Comparison of ENCODE assay signal across 8 cellular contexts in the genomic region with DNA sequence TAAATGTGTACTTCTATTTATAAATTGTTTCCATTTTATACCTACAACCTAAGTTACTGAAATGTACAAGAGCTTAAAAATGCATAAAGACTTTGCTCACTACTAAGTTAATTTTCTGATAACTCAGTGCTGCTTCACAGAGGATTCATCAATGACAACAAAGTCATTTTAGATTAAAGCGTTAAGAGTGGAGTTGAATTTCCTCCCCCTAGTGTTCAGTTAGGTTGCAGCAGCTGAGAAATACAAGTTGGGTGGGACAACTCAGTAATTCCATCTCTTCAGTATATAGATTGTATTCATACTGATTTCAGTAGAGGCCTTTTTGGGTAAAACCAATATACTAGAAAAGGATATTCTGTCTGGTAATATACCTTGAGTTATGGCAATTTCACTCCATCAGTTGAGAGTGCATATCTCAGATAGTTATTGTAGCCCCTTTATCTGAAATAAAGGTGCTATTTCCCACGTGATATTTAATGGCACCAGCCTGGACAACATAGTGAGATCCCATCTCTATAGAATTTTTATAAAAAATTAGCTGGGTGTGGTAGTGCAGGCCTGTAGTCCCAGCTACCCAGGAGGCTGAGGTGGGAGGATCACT. TPM values are rescaled to one million over a fixed set of nuclear protein-coding genes. Genes with fewer than 3 reads are reported as not detected.
DNase-seq lines count a peak whose midpoint lies in the region; ATAC-seq and TF ChIP-seq lines count a peak whose summit lies in the region.

No MANE protein-coding gene starts in this region.

- H3K27ac ChIP-seq in right lobe of liver, result no peak overlapping the region

- no peaks in the 10 kb centered on the region for H3K9me3 ChIP-seq in right lobe of liver

- H3K4me3 ChIP-seq in right lobe of liver, result no peak overlapping the region

- ATAC-seq in GM19351 (IDR thresholded peaks at IDR 0.05; ENCODE audit: unreplicated experiment), result peak; percentile 63
- ATAC-seq in right lobe of liver, result peak; percentile 60 to 84 (median 67)
- ATAC-seq in HG03095 (IDR thresholded peaks at IDR 0.05; ENCODE audit: unreplicated experiment), result no peak
- no peak for ATAC-seq in HG03039 (IDR thresholded peaks at IDR 0.05; ENCODE audit: unreplicated experiment)

- no peaks in the 10 kb centered on the region for H3K4me1 ChIP-seq in right lobe of liver

- intact Hi-C loops in right lobe of liver (cut with DNase I), result no loop called here

- H3K27me3 ChIP-seq in right lobe of liver, result no peaks in the 10 kb centered on the region

- 25% methylated on average over 2 of the region's 2 CpGs for WGBS in right lobe of liver (ENCODE audit: insufficient coverage, low coverage, low lambda C conversion rate, missing lambda C conversion rate)

- TF ChIP-seq POLR2A in right lobe of liver (IDR thresholded peaks at IDR 0.05), result no peak

- peak; percentile 58 to 81 (median 80) for TF ChIP-seq CTCF in right lobe of liver (IDR thresholded peaks at IDR 0.05)

- H3K36me3 ChIP-seq in right lobe of liver, result no peaks in the 10 kb centered on the region

- DNase-seq in DMS 273 treated with DMSO at 0.1 percent for 48 hours (lab: John Stamatoyannopoulos, UW) (peak; percentile 32), NCI-H345 (lab: John Stamatoyannopoulos, UW) (peak; percentile 33), brain pericyte (ENCODE audit: low read depth, low spot score) (peak; percentile 10), right lobe of liver (no peak), KG1 (lab: John Stamatoyannopoulos, UW) (no peak)

RNA-seq across cellular contexts. Expression of gene RPL35A, which starts 6.9 kb away (rescaled TPM):
- total RNA-seq in right lobe of liver, result 100 to 1,000 TPM; 234 to 275 (median 255) TPM

RNA-seq across cellular contexts. Expression of gene LMLN, which starts 17.0 kb away (rescaled TPM):
- total RNA-seq in right lobe of liver, result 1 to 10 TPM; 1.5 to 3.2 (median 2.4) TPM

Comparison
In these comparisons a context has a peak if more than half of its experiments do, and no peak if none do; other contexts are left out.
1. DNase-seq: peak in DMS 273 treated with DMSO at 0.1 percent for 48 hours (single experiment), NCI-H345 (single experiment) and brain pericyte (single experiment); none in right lobe of liver (0 of 3) and KG1 (single experiment).
2. ATAC-seq: peak in GM19351 (single experiment) and right lobe of liver (4 of 4); none in HG03095 (single experiment) and HG03039 (single experiment).